15 cellular contexts compared by ENCODE assay signal in genomic region chr7:104548861-104549260, GRCh38.
DNase-seq lines count a peak whose midpoint lies in the region; ATAC-seq and TF ChIP-seq lines count a peak whose summit lies in the region.
"Had no signal": no experiment of that assay in that cellular context is flagged by ENCODE, and none has a peak within 500 bp of the region (broad histone marks: within the 10 kb centered on the region; RNA-seq: fewer than 3 reads in every experiment).

No MANE protein-coding gene starts in this region.

- H3K36me3 Mint-ChIP-seq in natural killer cell treated with Interleukin-12 subunit alpha and Interleukin-12 subunit beta and Interleukin-15 and Interleukin-18, amount 100 ng/mL, for 72 hours, result no peaks in the 10 kb centered on the region
- H3K36me3 Mint-ChIP-seq: activated naive CD8-positive, alpha-beta T cell; naive B cell had no signal

- WGBS in SK-N-SH (ENCODE audit: low lambda C conversion rate), result 6% methylated on average over 2 of the region's 2 CpGs

- H3K9ac ChIP-seq in Loucy (ENCODE audit: low read depth, low read length, poor library complexity, severe bottlenecking), result no peak overlapping the region
- H3K9ac ChIP-seq in SK-N-SH, result no peak overlapping the region

- H3K79me2 ChIP-seq in Loucy (ENCODE audit: insufficient read depth, low read length) (no peaks in the 10 kb centered on the region), SK-N-SH (ENCODE audit: insufficient read depth) (no peaks in the 10 kb centered on the region)

- H3K4me1 Mint-ChIP-seq in natural killer cell treated with Interleukin-12 subunit alpha and Interleukin-12 subunit beta and Interleukin-15 and Interleukin-18, amount 100 ng/mL, for 72 hours (ENCODE audit: low read depth in 2 of 2), result no peaks in the 10 kb centered on the region
- H3K4me1 Mint-ChIP-seq: naive B cell had no signal

- no peak overlapping the region for H3K4me3 ChIP-seq in Loucy (ENCODE audit: low read length, poor library complexity, severe bottlenecking)
- no peak overlapping the region for H3K4me3 ChIP-seq in SK-N-SH (ENCODE audit: low read depth in 2 of 2, low read length in 1 of 2)
- no peak overlapping the region for H3K4me3 ChIP-seq in foreskin fibroblast (ENCODE audit: low read depth in 1 of 2, low read length in 2 of 2)
- H3K4me3 ChIP-seq: coronary artery had no signal

- H4K20me1 ChIP-seq in Loucy (ENCODE audit: insufficient read depth, low read length, poor library complexity, severe bottlenecking) (no peaks in the 10 kb centered on the region), SK-N-SH (ENCODE audit: insufficient read depth) (no peaks in the 10 kb centered on the region)

- H3F3A ChIP-seq in Loucy (ENCODE audit: low read depth), result no peaks in the 10 kb centered on the region
- H3F3A ChIP-seq in SK-N-SH (replicated peaks; ENCODE audit: insufficient read depth), result no peaks in the 10 kb centered on the region

- H3K36me3 ChIP-seq in Loucy (ENCODE audit: insufficient read depth, low read length) (no peaks in the 10 kb centered on the region), SK-N-SH (replicated peaks in 1 of 2; ENCODE audit: control insufficient read depth in 1 of 2, insufficient read depth in 2 of 2, low read length in 1 of 2) (no peaks in the 10 kb centered on the region)

- H3K4me1 ChIP-seq in Loucy (ENCODE audit: insufficient read depth, low read length, poor library complexity, severe bottlenecking) (no peaks in the 10 kb centered on the region), SK-N-SH (ENCODE audit: control insufficient read depth in 1 of 2, insufficient read depth in 2 of 2, low read depth in 1 of 2, low read length in 1 of 2) (no peaks in the 10 kb centered on the region)
- H3K4me1 ChIP-seq: Caco-2 had no signal

- DNase-seq in DMS153 treated with DMSO at 0.1 percent for 48 hours (lab: John Stamatoyannopoulos, UW; ENCODE audit: unreplicated experiment) (peak; percentile 16), DMS153 (lab: John Stamatoyannopoulos, UW) (no peak), SK-N-SH (no peak), left colon (no peak), foreskin fibroblast (no peak)
- DNase-seq in natural killer cell treated with Interleukin-12 subunit alpha and Interleukin-12 subunit beta and Interleukin-15 and Interleukin-18, amount 100 ng/mL, for 72 hours (ENCODE audit: low spot score), result no peak
- DNase-seq: 8988T, Caco-2, kidney, naive B cell had no signal

- no peaks in the 10 kb centered on the region for H3K27me3 Mint-ChIP-seq in natural killer cell treated with Interleukin-12 subunit alpha and Interleukin-12 subunit beta and Interleukin-15 and Interleukin-18, amount 100 ng/mL, for 72 hours
- H3K27me3 Mint-ChIP-seq: activated naive CD8-positive, alpha-beta T cell had no signal

- no peak; the same call in 1 of the 2 replicates for TF ChIP-seq RAD21 in SK-N-SH (IDR thresholded peaks at IDR 0.05; ENCODE audit: low read length)

- intact Hi-C loops in left colon (cut with DNase I, micrococcal nuclease), result no loop called here

- H3K9me2 ChIP-seq in Loucy (replicated peaks; ENCODE audit: low read depth, low read length) (no peaks in the 10 kb centered on the region), SK-N-SH (no peaks in the 10 kb centered on the region)

- no peak overlapping the region for H3K27ac ChIP-seq in SK-N-SH (ENCODE audit: low read depth in 2 of 2, low read length in 1 of 2)
- H3K27ac ChIP-seq: coronary artery had no signal

- POLR2A ChIA-PET in SK-N-SH (lab: Yijun Ruan, JAX), result no interaction called here

- H2AFZ ChIP-seq in Loucy (ENCODE audit: low read length), result no peak overlapping the region
- H2AFZ ChIP-seq in SK-N-SH (ENCODE audit: low read depth), result no peak overlapping the region

- CTCF ChIA-PET in SK-N-SH (lab: Yijun Ruan, JAX), result interaction anchor here (1.3 to 2.4 kb wide), 2 partner anchors 14 to 21 kb away, joined by 3 to 6 read pairs; no protein-coding TSS in a partner anchor

- ATAC-seq in left colon (peak; percentile 79), HG02588 (IDR thresholded peaks at IDR 0.05; ENCODE audit: unreplicated experiment) (no peak)
- no peak for ATAC-seq in natural killer cell treated with Interleukin-12 subunit alpha and Interleukin-12 subunit beta and Interleukin-15 and Interleukin-18, amount 100 ng/mL, for 72 hours

- H3K9me3 Mint-ChIP-seq in natural killer cell treated with Interleukin-12 subunit alpha and Interleukin-12 subunit beta and Interleukin-15 and Interleukin-18, amount 100 ng/mL, for 72 hours, result no peaks in the 10 kb centered on the region
- H3K9me3 Mint-ChIP-seq: T-helper 2 cell treated with Interferon-gamma antibody and Interleukin-4, amounts not matched to agents 5 μg/mL and 100 μg/mL, for 36 hours had no signal

- H3K9me3 ChIP-seq in Loucy (ENCODE audit: insufficient read depth, low read depth, low read length), result no peaks in the 10 kb centered on the region
- no peaks in the 10 kb centered on the region for H3K9me3 ChIP-seq in SK-N-SH
- H3K9me3 ChIP-seq: Caco-2 had no signal

- H3K4me2 ChIP-seq in Loucy (ENCODE audit: low read depth, low read length, poor library complexity, severe bottlenecking), result no peak overlapping the region
- H3K4me2 ChIP-seq in SK-N-SH, result no peak overlapping the region

- H3K27ac Mint-ChIP-seq in natural killer cell treated with Interleukin-12 subunit alpha and Interleukin-12 subunit beta and Interleukin-15 and Interleukin-18, amount 100 ng/mL, for 72 hours, result no peak overlapping the region
- H3K27ac Mint-ChIP-seq: activated naive CD8-positive, alpha-beta T cell; T-helper 2 cell treated with Interferon-gamma antibody and Interleukin-4, amounts not matched to agents 5 μg/mL and 100 μg/mL, for 36 hours had no signal

- TF ChIP-seq CTCF in Loucy (conservative IDR thresholded peaks at IDR 0.05; ENCODE audit: low read length), result peak; percentile 37
- TF ChIP-seq CTCF in SK-N-SH (IDR thresholded peaks at IDR 0.05), result peak; percentile 37; the same call in 1 of the 2 replicates
- TF ChIP-seq CTCF in foreskin fibroblast (IDR thresholded peaks at IDR 0.05; ENCODE audit: low read depth, low read length), result no peak

- H3K27me3 ChIP-seq in Loucy (ENCODE audit: insufficient read depth, low read length, poor library complexity, severe bottlenecking) (no peaks in the 10 kb centered on the region), SK-N-SH (ENCODE audit: insufficient read depth) (no peaks in the 10 kb centered on the region)

- H3K4me3 Mint-ChIP-seq in natural killer cell treated with Interleukin-12 subunit alpha and Interleukin-12 subunit beta and Interleukin-15 and Interleukin-18, amount 100 ng/mL, for 72 hours, result no peak overlapping the region
- H3K4me3 Mint-ChIP-seq: activated naive CD8-positive, alpha-beta T cell; naive B cell; T-helper 2 cell treated with Interferon-gamma antibody and Interleukin-4, amounts not matched to agents 5 μg/mL and 100 μg/mL, for 36 hours had no signal

- TF ChIP-seq EP300 in SK-N-SH (IDR thresholded peaks at IDR 0.05; ENCODE audit: borderline replicate concordance in 1 of 2, low read depth in 1 of 2, low read length in 1 of 2), result no peak

TF ChIP-seq in SK-N-SH, 30 proteins besides CTCF, POLR2A, EP300 and RAD21:
- TF ChIP-seq IRF3 (IDR thresholded peaks at IDR 0.05; ENCODE audit: low read depth, low read length), result no peak
- peak; percentile 9; the same call in 1 of the 2 replicates for TF ChIP-seq ELF1 (IDR thresholded peaks at IDR 0.05)
